16 cellular contexts compared by ENCODE assay signal in the genomic region with DNA sequence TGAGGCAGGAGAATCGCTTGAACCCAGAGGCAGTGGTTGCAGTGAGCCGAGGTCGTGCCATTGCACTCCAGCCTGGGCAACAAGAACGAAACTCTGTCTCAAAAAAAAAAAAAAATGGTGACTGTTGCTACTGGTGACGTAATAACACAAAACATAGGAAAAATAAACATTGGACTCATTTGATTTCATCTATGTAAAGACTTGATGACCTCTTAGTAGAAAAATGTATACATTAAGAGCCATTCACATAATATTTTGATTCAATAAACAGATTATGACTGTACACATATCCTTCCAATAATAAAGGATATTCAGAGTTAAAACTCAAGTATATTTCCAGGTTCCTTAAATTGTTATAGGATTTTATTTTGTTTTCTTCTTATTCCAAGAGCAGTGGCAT.
"Had no signal": no experiment of that assay in that cellular context is flagged by ENCODE, and none has a peak within 500 bp of the region (broad histone marks: within the 10 kb centered on the region; RNA-seq: fewer than 3 reads in every experiment).

No MANE protein-coding gene starts in this region.

- H3K36me3 ChIP-seq: neutrophil had no signal

- H3K9me3 Mint-ChIP-seq: naive thymus-derived CD8-positive, alpha-beta T cell had no signal

- H3K27ac Mint-ChIP-seq: endodermal cell; naive thymus-derived CD8-positive, alpha-beta T cell; progenitor cell of endocrine pancreas had no signal

- H3K4me3 ChIP-seq: coronary artery, heart left ventricle, mucosa of descending colon, smooth muscle cell had no signal

- H3K4me1 Mint-ChIP-seq: endodermal cell; naive thymus-derived CD8-positive, alpha-beta T cell had no signal

- ATAC-seq: esophagus mucosa; heart left ventricle; mucosa of descending colon; naive thymus-derived CD8-positive, alpha-beta T cell; right cardiac atrium had no signal

- H3K27me3 ChIP-seq: heart left ventricle, neutrophil had no signal

- H3K36me3 Mint-ChIP-seq: naive thymus-derived CD8-positive, alpha-beta T cell had no signal

- H3K27me3 Mint-ChIP-seq: naive thymus-derived CD8-positive, alpha-beta T cell; progenitor cell of endocrine pancreas had no signal

- H3K4me3 Mint-ChIP-seq: endodermal cell; naive thymus-derived CD8-positive, alpha-beta T cell had no signal

- DNase-seq: effector CD4-positive, alpha-beta T cell; endodermal cell; foreskin melanocyte; heart left ventricle; hippocampal formation; mammary epithelial cell; mucosa of descending colon; naive thymus-derived CD8-positive, alpha-beta T cell; right cardiac atrium; stimulated activated CD4-positive, alpha-beta T cell treated with anti-CD3 and anti-CD28 coated beads, Interleukin-2, amount 100 ng/mL, for 48 hours; stimulated activated naive CD4-positive, alpha-beta T cell treated with Interleukin-2 at 50 U/mL for 16 hours had no signal
